11 cellular contexts compared by ENCODE assay signal in the genomic region with DNA sequence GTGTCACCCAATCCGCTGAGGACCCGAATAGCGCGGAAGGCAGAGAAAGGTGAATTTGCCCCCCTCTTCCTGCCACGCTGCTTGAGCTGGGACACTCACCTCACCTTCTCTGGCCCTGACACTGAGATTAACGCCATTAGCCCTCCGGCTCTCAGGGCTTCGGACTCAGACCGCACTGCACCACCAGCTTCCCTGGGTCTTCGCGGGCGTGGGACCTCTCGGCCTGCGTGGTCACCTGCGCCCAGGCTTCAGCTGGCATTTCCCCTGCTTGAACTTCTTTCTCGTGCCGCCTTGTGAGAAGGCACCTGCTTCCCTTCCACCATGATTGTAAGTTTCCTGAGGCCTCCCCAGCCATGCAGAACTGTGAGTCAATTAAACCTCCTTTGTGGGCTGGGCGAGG. TPM values are rescaled to one million over a fixed set of nuclear protein-coding genes. Genes with fewer than 3 reads are reported as not detected.
"Had no signal": no experiment of that assay in that cellular context is flagged by ENCODE, and none has a peak within 500 bp of the region (broad histone marks: within the 10 kb centered on the region; RNA-seq: fewer than 3 reads in every experiment).

No MANE protein-coding gene starts in this region.

RNA-seq across cellular contexts. Expression of a gene that starts 57.9 kb away (rescaled TPM):
- total RNA-seq: activated CD4-positive, alpha-beta memory T cell treated with anti-CD3 and anti-CD28 coated beads for 36 hours; activated CD8-positive, alpha-beta memory T cell treated with anti-CD3 and anti-CD28 coated beads for 36 hours; activated CD8-positive, alpha-beta memory T cell treated with anti-CD3 and anti-CD28 coated beads, Interleukin-2, amount 10 ng/mL, durations not matched to agents 7 days and 5 days; activated CD8-positive, alpha-beta T cell treated with anti-CD3 and anti-CD28 coated beads, Interleukin-2, amount 10 ng/mL, durations not matched to agents 7 days and 5 days; activated naive CD8-positive, alpha-beta T cell treated with anti-CD3 and anti-CD28 coated beads for 36 hours; aorta; dermis blood vessel endothelial cell; endothelial cell of umbilical vein; esophagus squamous epithelium; fibroblast of villous mesenchyme; T-helper 17 cell had no signal
- polyA plus RNA-seq: aorta had no signal
